15 cellular contexts compared by ENCODE assay signal in the genomic region with DNA sequence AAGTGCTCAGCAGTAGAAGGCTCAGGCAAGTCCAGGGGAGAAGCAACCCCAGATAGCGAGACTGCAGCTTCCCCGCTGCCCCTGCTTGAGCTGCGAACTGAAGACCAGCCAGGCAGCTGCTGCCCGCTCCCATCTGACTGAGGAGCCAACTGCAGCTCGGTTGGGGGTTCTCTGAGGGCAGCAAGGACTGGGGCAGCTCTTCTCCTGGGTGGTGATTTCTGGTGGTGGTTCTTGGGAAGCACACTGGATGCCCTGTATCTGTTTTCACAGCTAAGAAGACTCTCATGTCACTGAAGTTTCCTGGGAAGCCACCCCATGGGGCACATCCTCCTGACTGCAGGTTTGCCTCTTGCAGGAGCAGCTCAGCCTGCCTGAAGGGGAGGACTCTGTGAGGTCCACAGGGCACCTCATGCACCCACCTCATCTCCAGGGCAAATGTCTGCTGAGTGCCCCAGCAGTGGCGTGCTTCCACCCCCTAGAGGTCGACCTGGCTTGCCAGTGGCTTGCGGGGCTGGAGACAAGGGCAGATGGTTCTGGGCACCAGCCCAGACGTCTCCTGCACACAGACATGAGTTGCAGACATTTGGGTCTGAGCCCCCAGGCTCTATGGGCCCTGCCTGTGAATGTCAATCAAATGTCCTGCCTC.
DNase-seq lines count a peak whose midpoint lies in the region; ATAC-seq lines count a peak whose summit lies in the region.
"Had no signal": no experiment of that assay in that cellular context is flagged by ENCODE, and none has a peak within 500 bp of the region (broad histone marks: within the 10 kb centered on the region; RNA-seq: fewer than 3 reads in every experiment).

No MANE protein-coding gene starts in this region.

- no peak overlapping the region for H3K4ac ChIP-seq in neuronal stem cell (ENCODE audit: low read length)

- H3K9me3 ChIP-seq in MG63 (no peaks in the 10 kb centered on the region), neuronal stem cell (replicated peaks in 1 of 2; ENCODE audit: control insufficient read depth in 2 of 2, insufficient read depth in 1 of 2, low read depth in 1 of 2, low read length in 2 of 2) (no peaks in the 10 kb centered on the region)
- H3K9me3 ChIP-seq: upper lobe of left lung had no signal

- H2AFZ ChIP-seq in neuronal stem cell (ENCODE audit: low read length), result no peak overlapping the region

- H2BK120ac ChIP-seq in neuronal stem cell (ENCODE audit: low read depth, low read length), result no peak overlapping the region

- DNase-seq in DMS153 (lab: John Stamatoyannopoulos, UW), result peak; percentile 46
- DNase-seq in DMS153 treated with DMSO at 0.1 percent for 48 hours (lab: John Stamatoyannopoulos, UW; ENCODE audit: unreplicated experiment), result no peak
- peak; percentile 17 for DNase-seq in MG63
- DNase-seq in amygdala (lab: John Stamatoyannopoulos, UW), result peak in 31 of 56 donors; percentile 4 to 67 (median 28)
- DNase-seq in neuronal stem cell (ENCODE audit: low spot score), result no peak
- DNase-seq: activated naive CD8-positive, alpha-beta T cell treated with anti-CD3 and anti-CD28 coated beads, Interleukin-2, amount 10 ng/mL, durations not matched to agents 7 days and 5 days; Kasumi-1; kidney glomerular epithelial cell; T-helper 2 cell; upper lobe of left lung had no signal

- peak overlapping the region; percentile 22 for H2BK15ac ChIP-seq in neuronal stem cell (ENCODE audit: low read length)

- no peaks in the 10 kb centered on the region for H3K36me3 ChIP-seq in MG63
- H3K36me3 ChIP-seq in neuronal stem cell (replicated peaks in 1 of 2; ENCODE audit: control insufficient read depth in 2 of 2, insufficient read depth in 2 of 2, low read length in 2 of 2), result no peaks in the 10 kb centered on the region
- H3K36me3 ChIP-seq: upper lobe of left lung had no signal

- no CpG with 5 or more reads among the region's 9 CpGs for WGBS in neuronal stem cell (ENCODE audit: extremely low coverage in 2 of 2, insufficient read length in 2 of 2, insufficient replicate concordance in 1 of 2), 2 donors

- H2AK5ac ChIP-seq in neuronal stem cell (ENCODE audit: low read depth, low read length), result no peak overlapping the region

- H3K23ac ChIP-seq in neuronal stem cell (ENCODE audit: low read depth, low read length, poor library complexity), result no peak overlapping the region

- H3K27me3 ChIP-seq in MG63, result no peaks in the 10 kb centered on the region
- no peaks in the 10 kb centered on the region for H3K27me3 ChIP-seq in neuronal stem cell (ENCODE audit: control insufficient read depth in 3 of 3, insufficient read depth in 3 of 3, low read depth in 1 of 3, low read length in 3 of 3)
- H3K27me3 ChIP-seq: upper lobe of left lung had no signal

- no peak overlapping the region for H3K27ac ChIP-seq in neuronal stem cell (replicated peaks; ENCODE audit: low read length)
- H3K27ac ChIP-seq: upper lobe of left lung had no signal

- peaks cover 0 to under 1% of the 10 kb centered on the region in 2 donors for H3K4me1 ChIP-seq in neuronal stem cell (ENCODE audit: control insufficient read depth in 2 of 2, insufficient read depth in 1 of 2, low read depth in 1 of 2, low read length in 2 of 2)

- no peak overlapping the region for H4K91ac ChIP-seq in neuronal stem cell (ENCODE audit: low read depth, low read length, poor library complexity)

- H3K14ac ChIP-seq in neuronal stem cell (ENCODE audit: low read length), result no peak overlapping the region

- ATAC-seq in GM18909 (IDR thresholded peaks at IDR 0.05; ENCODE audit: poor library complexity, unreplicated experiment) (no peak), esophagus mucosa (no peak), HG03135 (IDR thresholded peaks at IDR 0.05; ENCODE audit: unreplicated experiment) (no peak)
- ATAC-seq: naive thymus-derived CD8-positive, alpha-beta T cell had no signal

- H3K79me1 ChIP-seq in neuronal stem cell (ENCODE audit: low read depth, low read length), result no peaks in the 10 kb centered on the region

- no peak overlapping the region for H2BK5ac ChIP-seq in neuronal stem cell (ENCODE audit: low read length)

- no peak overlapping the region for H3K9ac ChIP-seq in neuronal stem cell (ENCODE audit: low read depth, low read length, poor library complexity)

- no peak overlapping the region for H2BK12ac ChIP-seq in neuronal stem cell (ENCODE audit: low read length)

- H4K8ac ChIP-seq in neuronal stem cell (ENCODE audit: low read depth, low read length), result no peak overlapping the region

- H3K4me3 ChIP-seq in MG63 (no peak overlapping the region), neuronal stem cell (ENCODE audit: low read length in 2 of 2) (no peak overlapping the region)
- H3K4me3 ChIP-seq: smooth muscle cell, upper lobe of left lung had no signal

- H3K4me2 ChIP-seq in neuronal stem cell (ENCODE audit: insufficient read depth, low read length, poor library complexity, severe bottlenecking), result no peak overlapping the region
- H3K4me2 ChIP-seq: smooth muscle cell had no signal

- no peak overlapping the region for H3K18ac ChIP-seq in neuronal stem cell (ENCODE audit: low read length)

Comparison
In these comparisons a context has a peak if more than half of its experiments do, and no peak if none do; other contexts are left out.
1. DNase-seq: peak in DMS153 (single experiment), MG63 (single experiment) and amygdala (31 of 56); none in DMS153 treated with DMSO at 0.1 percent for 48 hours (single experiment) and neuronal stem cell (single experiment).